ENCODE assay signal across 1 cellular context in the genomic region with DNA sequence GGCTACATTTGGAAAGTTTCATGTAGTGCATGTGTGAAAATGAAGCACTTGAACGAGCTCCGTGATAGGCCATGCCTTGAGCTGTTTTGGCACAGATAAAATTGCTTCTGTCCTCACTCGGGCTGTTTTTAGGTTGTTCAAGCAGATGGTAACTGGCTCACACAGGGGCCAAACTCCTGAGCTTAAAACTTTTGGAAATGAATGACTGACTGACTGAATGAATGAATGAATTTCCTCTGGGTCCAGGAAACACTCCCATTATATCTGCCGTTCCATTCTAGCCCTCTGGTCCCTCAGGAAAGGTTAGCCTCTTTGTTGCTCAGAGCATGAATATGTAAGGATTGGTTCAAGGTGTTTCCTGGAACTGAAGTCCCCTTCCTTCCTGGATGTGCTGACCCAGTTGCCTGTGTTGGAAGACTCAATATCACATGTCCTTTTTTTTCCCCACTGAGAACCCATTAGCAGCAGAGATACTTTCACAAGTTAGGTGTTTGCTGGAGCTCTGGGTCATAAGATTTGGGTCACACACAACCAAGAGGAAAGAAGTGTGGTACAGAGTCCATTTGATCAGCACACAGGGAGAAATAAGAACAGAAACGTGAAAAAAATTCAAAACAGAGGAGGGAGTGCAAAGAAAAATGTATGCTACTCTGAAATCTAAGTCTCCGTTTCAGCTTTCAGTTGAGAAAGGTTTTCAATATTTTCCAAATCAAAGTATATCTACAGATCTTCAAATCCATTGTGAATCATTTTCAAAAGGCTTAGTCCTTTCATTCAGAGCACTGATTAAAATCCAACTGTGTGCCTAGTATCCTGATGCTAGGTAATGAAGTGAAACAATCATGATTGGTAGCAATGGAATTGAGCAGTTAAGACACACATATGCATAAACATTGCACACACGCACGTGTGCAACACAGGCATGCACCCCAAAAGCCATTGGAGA.
TF ChIP-seq lines count a peak whose summit lies in the region.

No MANE protein-coding gene starts in this region.

TF ChIP-seq in SK-N-SH, 30 proteins besides CTCF, POLR2A, EP300 and RAD21 (continued from another document):
- TF ChIP-seq, protein P1, sequence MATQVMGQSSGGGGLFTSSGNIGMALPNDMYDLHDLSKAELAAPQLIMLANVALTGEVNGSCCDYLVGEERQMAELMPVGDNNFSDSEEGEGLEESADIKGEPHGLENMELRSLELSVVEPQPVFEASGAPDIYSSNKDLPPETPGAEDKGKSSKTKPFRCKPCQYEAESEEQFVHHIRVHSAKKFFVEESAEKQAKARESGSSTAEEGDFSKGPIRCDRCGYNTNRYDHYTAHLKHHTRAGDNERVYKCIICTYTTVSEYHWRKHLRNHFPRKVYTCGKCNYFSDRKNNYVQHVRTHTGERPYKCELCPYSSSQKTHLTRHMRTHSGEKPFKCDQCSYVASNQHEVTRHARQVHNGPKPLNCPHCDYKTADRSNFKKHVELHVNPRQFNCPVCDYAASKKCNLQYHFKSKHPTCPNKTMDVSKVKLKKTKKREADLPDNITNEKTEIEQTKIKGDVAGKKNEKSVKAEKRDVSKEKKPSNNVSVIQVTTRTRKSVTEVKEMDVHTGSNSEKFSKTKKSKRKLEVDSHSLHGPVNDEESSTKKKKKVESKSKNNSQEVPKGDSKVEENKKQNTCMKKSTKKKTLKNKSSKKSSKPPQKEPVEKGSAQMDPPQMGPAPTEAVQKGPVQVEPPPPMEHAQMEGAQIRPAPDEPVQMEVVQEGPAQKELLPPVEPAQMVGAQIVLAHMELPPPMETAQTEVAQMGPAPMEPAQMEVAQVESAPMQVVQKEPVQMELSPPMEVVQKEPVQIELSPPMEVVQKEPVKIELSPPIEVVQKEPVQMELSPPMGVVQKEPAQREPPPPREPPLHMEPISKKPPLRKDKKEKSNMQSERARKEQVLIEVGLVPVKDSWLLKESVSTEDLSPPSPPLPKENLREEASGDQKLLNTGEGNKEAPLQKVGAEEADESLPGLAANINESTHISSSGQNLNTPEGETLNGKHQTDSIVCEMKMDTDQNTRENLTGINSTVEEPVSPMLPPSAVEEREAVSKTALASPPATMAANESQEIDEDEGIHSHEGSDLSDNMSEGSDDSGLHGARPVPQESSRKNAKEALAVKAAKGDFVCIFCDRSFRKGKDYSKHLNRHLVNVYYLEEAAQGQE (IDR thresholded peaks at IDR 0.05; ENCODE audit: low read depth, low read length): no peak
- no peak for TF ChIP-seq NFIC (IDR thresholded peaks at IDR 0.05; ENCODE audit: borderline replicate concordance)
